ENCODE assay signal across 8 cellular contexts in the genomic region with DNA sequence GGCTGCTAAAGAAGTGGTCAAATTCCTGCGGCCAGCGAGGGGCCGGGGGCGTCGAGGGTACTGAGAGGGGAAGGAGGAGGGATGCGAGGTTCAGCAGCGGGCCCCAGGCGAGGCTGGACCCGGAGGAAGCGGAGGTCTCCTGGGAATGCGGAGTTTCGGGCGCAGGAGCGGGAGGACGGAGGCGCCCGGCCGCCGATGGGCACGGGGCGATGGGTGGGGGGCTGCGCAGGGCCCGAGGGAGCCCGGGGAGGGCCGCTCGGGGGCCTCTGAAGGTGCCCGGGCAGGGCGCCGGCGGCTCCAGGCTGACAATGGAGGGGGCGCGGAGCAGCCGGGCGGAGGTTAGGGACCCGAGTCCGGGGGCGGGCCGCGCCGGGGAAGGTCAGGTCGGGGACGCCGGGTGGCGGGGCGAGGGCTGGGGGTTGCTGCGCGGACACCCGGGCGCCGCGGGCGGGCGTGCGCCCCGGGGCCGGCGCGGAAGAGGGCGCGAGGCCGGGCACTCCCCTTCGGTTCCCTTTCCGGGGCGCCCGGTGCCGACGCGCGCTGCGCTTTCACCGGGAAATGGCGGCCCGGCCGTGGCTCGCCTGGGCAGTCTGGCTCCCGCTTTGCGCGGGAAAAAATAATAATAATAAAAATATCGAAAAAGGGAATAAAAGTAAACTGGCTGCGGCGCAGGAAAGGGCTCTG. TPM values are rescaled to one million over a fixed set of nuclear protein-coding genes. Genes with fewer than 3 reads are reported as not detected.
A peak's percentile ranks its signal among the peaks of the same experiment; 100 is the strongest.
DNase-seq lines count a peak whose midpoint lies in the region; ATAC-seq and TF ChIP-seq lines count a peak whose summit lies in the region.

No MANE protein-coding gene starts in this region.

- no peaks in the 10 kb centered on the region for H3K36me3 ChIP-seq in heart right ventricle
- no peaks in the 10 kb centered on the region for H3K36me3 ChIP-seq in MM.1S (replicated peaks; ENCODE audit: insufficient read depth, low read length)

- H3K9me3 Mint-ChIP-seq in activated CD4-positive, alpha-beta T cell treated with anti-CD3 and anti-CD28 coated beads for 36 hours (ENCODE audit: low read depth), result no peaks in the 10 kb centered on the region
- H3K9me3 Mint-ChIP-seq in activated T-cell treated with anti-CD3 and anti-CD28 coated beads, Interleukin-2, amount 50 U/mL, for 72 hours, result no peaks in the 10 kb centered on the region

- H3K4me1 ChIP-seq in heart right ventricle, result peaks cover 0 to 20% (median 5%) of the 10 kb centered on the region in 9 donors
- H3K4me1 ChIP-seq in MM.1S (ENCODE audit: low read length), result no peaks in the 10 kb centered on the region

- intact Hi-C loops in activated CD4-positive, alpha-beta T cell treated with anti-CD3 and anti-CD28 coated beads for 36 hours (cut with DNase I, micrococcal nuclease), result no loop called here
- intact Hi-C loops in heart right ventricle (cut with DNase I) (no loop called here), posterior cingulate gyrus (cut with DNase I) (no loop called here)

- H3K27me3 ChIP-seq in heart right ventricle (peaks cover 0 to 57% (median 17%) of the 10 kb centered on the region in 7 donors), MM.1S (replicated peaks; ENCODE audit: insufficient read depth, low read length) (0 out of 2 replicates have a peak, but pooled peaks cover 4% of the 10 kb centered on the region)

- no peaks in the 10 kb centered on the region for H3F3A ChIP-seq in MM.1S (ENCODE audit: insufficient read depth, low read length)

- in situ Hi-C loops in G401 (cut with HindIII; ENCODE audit: low sequenced_read_pairs), result no loop called here

- peaks cover 44% of the 10 kb centered on the region for H3K27me3 Mint-ChIP-seq in activated CD4-positive, alpha-beta T cell treated with anti-CD3 and anti-CD28 coated beads for 36 hours
- H3K27me3 Mint-ChIP-seq in activated T-cell treated with anti-CD3 and anti-CD28 coated beads, Interleukin-2, amount 50 U/mL, for 72 hours (ENCODE audit: low read depth), result peaks cover 46% of the 10 kb centered on the region

- no peak overlapping the region for H2AFZ ChIP-seq in MM.1S (ENCODE audit: low read length)

- H3K4me2 ChIP-seq in MM.1S (ENCODE audit: low read depth, low read length), result no peak overlapping the region

- no peaks in the 10 kb centered on the region for H3K36me3 Mint-ChIP-seq in activated CD4-positive, alpha-beta T cell treated with anti-CD3 and anti-CD28 coated beads for 36 hours (ENCODE audit: low read depth)
- peaks cover 0 to 1% of the 10 kb centered on the region in 2 donors for H3K36me3 Mint-ChIP-seq in activated T-cell treated with anti-CD3 and anti-CD28 coated beads, Interleukin-2, amount 50 U/mL, for 72 hours (ENCODE audit: insufficient read depth in 2 of 2)

- TF ChIP-seq CTCF in heart right ventricle (IDR thresholded peaks at IDR 0.05), result no peak
- TF ChIP-seq CTCF in MM.1S (IDR thresholded peaks at IDR 0.05; ENCODE audit: low read length), result no peak

- peak overlapping the region; percentile 27 to 80 (median 76) for H3K4me3 ChIP-seq in heart right ventricle
- H3K4me3 ChIP-seq in MM.1S (ENCODE audit: low read length), result no peak overlapping the region

- no peak overlapping the region for H3K9ac ChIP-seq in MM.1S (ENCODE audit: low read length)

- CTCF ChIA-PET in activated CD4-positive, alpha-beta T cell treated with anti-CD3 and anti-CD28 coated beads for 36 hours (lab: Charles Lee), result interaction anchor here (1.2 kb wide), 1 partner anchor 63 kb away, joined by 3 read pairs; no protein-coding TSS in a partner anchor

- H3K27ac Mint-ChIP-seq in activated CD4-positive, alpha-beta T cell treated with anti-CD3 and anti-CD28 coated beads for 36 hours, result no peak overlapping the region
- no peak overlapping the region for H3K27ac Mint-ChIP-seq in activated T-cell treated with anti-CD3 and anti-CD28 coated beads, Interleukin-2, amount 50 U/mL, for 72 hours

- peak; percentile 58 for ATAC-seq in activated CD4-positive, alpha-beta T cell treated with anti-CD3 and anti-CD28 coated beads for 36 hours
- ATAC-seq in activated T-cell treated with anti-CD3 and anti-CD28 coated beads, Interleukin-2, amount 50 U/mL, for 72 hours (replicated peaks in 1 of 2), result peak; percentile 71 to 73
- ATAC-seq in heart right ventricle, result peak; percentile 38 to 78 (median 63)

- POLR2A ChIA-PET in activated CD4-positive, alpha-beta T cell treated with anti-CD3 and anti-CD28 coated beads for 36 hours (lab: Charles Lee), result no interaction called here

- no peaks in the 10 kb centered on the region for H3K9me2 ChIP-seq in MM.1S (replicated peaks; ENCODE audit: insufficient read depth, low read length)

- H3K27ac ChIP-seq in heart right ventricle, result peak overlapping the region; percentile 21 to 88 (median 78)
- no peak overlapping the region for H3K27ac ChIP-seq in MM.1S (ENCODE audit: low read length)

- peak; percentile 46 for DNase-seq in activated CD4-positive, alpha-beta T cell treated with anti-CD3 and anti-CD28 coated beads for 36 hours
- DNase-seq in activated CD4-positive, alpha-beta T cell treated with anti-CD3 and anti-CD28 coated beads, Interleukin-2, amount 50 U/mL, for 4 hours, result no peak
- DNase-seq in activated T-cell treated with anti-CD3 and anti-CD28 coated beads, Interleukin-2, amount 50 U/mL, for 72 hours, result peak; percentile 37 to 48
- DNase-seq in heart right ventricle (peak; percentile 5 to 31), posterior cingulate gyrus (peak in 8 of 10 donors; percentile 10 to 85 (median 34)), HUDEP-2 (lab: John Stamatoyannopoulos, UW; ENCODE audit: unreplicated experiment in 76 of 76) (no peak), MM.1S (no peak), G401 (ENCODE audit: low spot score) (no peak)

- 1% methylated on average over 62 to 81 of the region's 81 CpGs for WGBS in heart right ventricle, 2 donors

- H3K4me3 Mint-ChIP-seq in activated CD4-positive, alpha-beta T cell treated with anti-CD3 and anti-CD28 coated beads for 36 hours, result peak overlapping the region; percentile 74
- peak overlapping the region; percentile 84 to 93 for H3K4me3 Mint-ChIP-seq in activated T-cell treated with anti-CD3 and anti-CD28 coated beads, Interleukin-2, amount 50 U/mL, for 72 hours

- peaks cover 9% of the 10 kb centered on the region for H3K4me1 Mint-ChIP-seq in activated CD4-positive, alpha-beta T cell treated with anti-CD3 and anti-CD28 coated beads for 36 hours
- peaks cover 9% of the 10 kb centered on the region for H3K4me1 Mint-ChIP-seq in activated T-cell treated with anti-CD3 and anti-CD28 coated beads, Interleukin-2, amount 50 U/mL, for 72 hours (ENCODE audit: low read depth)

- H3K9me3 ChIP-seq in heart right ventricle, result no peaks in the 10 kb centered on the region
- H3K9me3 ChIP-seq in MM.1S (replicated peaks; ENCODE audit: insufficient read depth, low read length), result no peaks in the 10 kb centered on the region

- no peaks in the 10 kb centered on the region for H3K79me2 ChIP-seq in MM.1S (ENCODE audit: low read length)

- H4K20me1 ChIP-seq in MM.1S (ENCODE audit: insufficient read depth, low read length), result no peaks in the 10 kb centered on the region

RNA-seq across cellular contexts. Expression of a gene that starts 0.7 kb away (rescaled TPM):
- 1 to 10 TPM; 3.6 to 4.2 TPM for total RNA-seq in activated CD4-positive, alpha-beta T cell treated with anti-CD3 and anti-CD28 coated beads for 36 hours
- 1 to 10 TPM; 6.2 to 8.4 TPM for total RNA-seq in activated T-cell treated with anti-CD3 and anti-CD28 coated beads, Interleukin-2, amount 50 U/mL, for 72 hours
- 10 to 100 TPM; 10.0 to 17.5 (median 13.3) TPM for total RNA-seq in heart right ventricle
- 10 to 100 TPM; 10.3 to 12.3 TPM for polyA plus RNA-seq in heart right ventricle
- total RNA-seq in G401 (2014; rRNA removed; shearing (Covaris generic)), result 83.1 and 100 TPM in 2 replicates

Comparison
In these comparisons a context has a peak if more than half of its experiments do, and no peak if none do; other contexts are left out.
1. DNase-seq: peak in activated CD4-positive, alpha-beta T cell treated with anti-CD3 and anti-CD28 coated beads for 36 hours (single experiment), activated T-cell treated with anti-CD3 and anti-CD28 coated beads, Interleukin-2, amount 50 U/mL, for 72 hours (2 of 2), heart right ventricle (2 of 2) and posterior cingulate gyrus (8 of 10); none in activated CD4-positive, alpha-beta T cell treated with anti-CD3 and anti-CD28 coated beads, Interleukin-2, amount 50 U/mL, for 4 hours (0 of 2), HUDEP-2 (0 of 76), MM.1S (single experiment) and G401 (single experiment).
2. Peak in every context shown above with its lines, with median percentiles within 50 percentile points of each other: ATAC-seq.